Comparison of ENCODE assay signal across 1 cellular context in genomic region chr17:42676424-42677011, GRCh38.
TF ChIP-seq lines count a peak whose summit lies in the region.

Gene PLEKHH3 (minus strand): TSS chr17:42676994. CDS start chr17:42676563, 431 bp downstream.

TF ChIP-seq in GM12878, 131 proteins besides CTCF, POLR2A, EP300 and RAD21 (continued from another document):
- TF ChIP-seq USF2 (IDR thresholded peaks at IDR 0.05; ENCODE audit: borderline replicate concordance, low read depth, low read length), result no peak
- TF ChIP-seq NFIC (IDR thresholded peaks at IDR 0.05; ENCODE audit: low read depth, low read length), result no peak
- TF ChIP-seq, protein P1, sequence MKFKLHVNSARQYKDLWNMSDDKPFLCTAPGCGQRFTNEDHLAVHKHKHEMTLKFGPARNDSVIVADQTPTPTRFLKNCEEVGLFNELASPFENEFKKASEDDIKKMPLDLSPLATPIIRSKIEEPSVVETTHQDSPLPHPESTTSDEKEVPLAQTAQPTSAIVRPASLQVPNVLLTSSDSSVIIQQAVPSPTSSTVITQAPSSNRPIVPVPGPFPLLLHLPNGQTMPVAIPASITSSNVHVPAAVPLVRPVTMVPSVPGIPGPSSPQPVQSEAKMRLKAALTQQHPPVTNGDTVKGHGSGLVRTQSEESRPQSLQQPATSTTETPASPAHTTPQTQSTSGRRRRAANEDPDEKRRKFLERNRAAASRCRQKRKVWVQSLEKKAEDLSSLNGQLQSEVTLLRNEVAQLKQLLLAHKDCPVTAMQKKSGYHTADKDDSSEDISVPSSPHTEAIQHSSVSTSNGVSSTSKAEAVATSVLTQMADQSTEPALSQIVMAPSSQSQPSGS (IDR thresholded peaks at IDR 0.05; ENCODE audit: low read length), result no peak
